ENCODE assay signal across 8 cellular contexts in the genomic region with DNA sequence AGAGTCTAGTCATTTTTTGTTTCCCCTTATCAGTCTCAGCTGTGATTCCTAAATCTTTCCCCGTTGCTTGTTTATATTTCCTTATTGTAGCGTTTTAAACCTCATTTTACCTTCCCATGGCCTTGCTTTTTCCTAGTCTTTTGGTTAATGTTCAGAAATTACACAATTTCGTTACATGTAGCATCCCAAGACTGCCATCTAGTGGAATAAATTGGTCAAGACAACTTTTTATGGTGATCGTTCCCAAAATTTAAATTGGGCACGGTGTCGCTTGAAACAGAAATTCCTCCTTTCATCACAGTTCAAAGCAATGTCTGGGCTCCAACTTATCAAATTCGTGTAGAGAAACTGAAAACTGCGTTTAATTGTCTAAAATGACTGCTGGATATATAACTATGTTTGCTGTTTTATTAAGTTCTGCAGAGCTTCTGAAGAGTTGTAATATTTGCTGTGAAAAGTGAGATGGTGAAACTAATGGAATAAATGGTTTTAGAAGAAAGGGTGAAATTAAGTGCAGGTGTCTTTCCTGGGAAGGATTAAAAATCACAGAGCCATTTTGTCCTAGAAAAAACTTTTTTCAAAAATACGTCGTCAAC.
DNase-seq lines count a peak whose midpoint lies in the region; FAIRE-seq and TF ChIP-seq lines count a peak whose summit lies in the region.

No MANE protein-coding gene starts in this region.

- no peak overlapping the region for H3K27ac Mint-ChIP-seq in endodermal cell

- peaks cover 6% of the 10 kb centered on the region for H3K4me1 Mint-ChIP-seq in endodermal cell

- in situ Hi-C loops in G401 (cut with HindIII; ENCODE audit: low sequenced_read_pairs) = no loop called here

- no peaks in the 10 kb centered on the region for H3K9me3 Mint-ChIP-seq in endodermal cell

- no peak for FAIRE-seq in HTR-8/SVneo (lab: Jason Lieb, UNC)

- no peak overlapping the region for H3K9ac ChIP-seq in endodermal cell (ENCODE audit: extremely low read depth, low read length, poor library complexity, severe bottlenecking)

- peaks cover 3% of the 10 kb centered on the region for H3K4me1 ChIP-seq in endodermal cell (ENCODE audit: control insufficient read depth, insufficient read depth, low read length)
- H3K4me1 ChIP-seq in neuron (ENCODE audit: insufficient read depth, low read length) = peaks cover 18% of the 10 kb centered on the region

- no peaks in the 10 kb centered on the region for H3K36me3 Mint-ChIP-seq in endodermal cell (ENCODE audit: low read depth)

- H3K27me3 ChIP-seq in endodermal cell (ENCODE audit: control insufficient read depth, insufficient read depth, low read length, poor library complexity, severe bottlenecking) = no peaks in the 10 kb centered on the region
- H3K27me3 ChIP-seq in neuron (ENCODE audit: insufficient read depth, low read length) = no peaks in the 10 kb centered on the region

- no peaks in the 10 kb centered on the region for H3K9me3 ChIP-seq in endodermal cell (ENCODE audit: control insufficient read depth, low read length)
- no peaks in the 10 kb centered on the region for H3K9me3 ChIP-seq in neuron (ENCODE audit: low read length)

- no peak overlapping the region for H3K4me3 Mint-ChIP-seq in endodermal cell

- WGBS in endodermal cell (ENCODE audit: insufficient coverage in 1 of 2, insufficient read length in 1 of 2), 2 experiments = 25 to 27% methylated on average over 9 to 10 of the region's 10 CpGs

- TF ChIP-seq CTCF in endodermal cell (conservative IDR thresholded peaks at IDR 0.05) = peak; percentile 87

- H3K4me3 ChIP-seq in endodermal cell (ENCODE audit: low read length) (no peak overlapping the region), neuron (ENCODE audit: low read length) (no peak overlapping the region)

- peak overlapping the region; percentile 11 for H2AFZ ChIP-seq in neuron (ENCODE audit: low read depth, low read length)

- H3K36me3 ChIP-seq in endodermal cell (ENCODE audit: control insufficient read depth, insufficient read depth, low read length) = no peaks in the 10 kb centered on the region
- H3K36me3 ChIP-seq in neuron (ENCODE audit: insufficient read depth, low read length) = no peaks in the 10 kb centered on the region

- DNase-seq in A172 (ENCODE audit: low spot score) (peak; percentile 51), G401 (ENCODE audit: low spot score) (peak; percentile 77), HTR-8/SVneo (ENCODE audit: insufficient read length, low spot score) (peak; percentile 19), OCI-M2 (lab: John Stamatoyannopoulos, UW; ENCODE audit: unreplicated experiment) (peak; percentile 11), endodermal cell (no peak), HPDE6-E6E7 (ENCODE audit: extremely low spot score) (no peak)
- DNase-seq in stimulated activated CD4-positive, alpha-beta T cell treated with anti-CD3 and anti-CD28 coated beads, Interleukin-2, amount 100 ng/mL, for 48 hours = no peak

- no peak overlapping the region for H3K27ac ChIP-seq in endodermal cell (ENCODE audit: low read depth, low read length)

- H3K27me3 Mint-ChIP-seq in endodermal cell (ENCODE audit: insufficient read depth) = peaks cover 4% of the 10 kb centered on the region

Comparison
In these comparisons a context has a peak if more than half of its experiments do, and no peak if none do; other contexts are left out.
1. DNase-seq: peak in A172 (single experiment), G401 (single experiment), HTR-8/SVneo (single experiment) and OCI-M2 (single experiment); none in endodermal cell (single experiment), stimulated activated CD4-positive, alpha-beta T cell treated with anti-CD3 and anti-CD28 coated beads, Interleukin-2, amount 100 ng/mL, for 48 hours (0 of 2) and HPDE6-E6E7 (single experiment).